Comparison of ENCODE assay signal across 8 cellular contexts in the genomic region with DNA sequence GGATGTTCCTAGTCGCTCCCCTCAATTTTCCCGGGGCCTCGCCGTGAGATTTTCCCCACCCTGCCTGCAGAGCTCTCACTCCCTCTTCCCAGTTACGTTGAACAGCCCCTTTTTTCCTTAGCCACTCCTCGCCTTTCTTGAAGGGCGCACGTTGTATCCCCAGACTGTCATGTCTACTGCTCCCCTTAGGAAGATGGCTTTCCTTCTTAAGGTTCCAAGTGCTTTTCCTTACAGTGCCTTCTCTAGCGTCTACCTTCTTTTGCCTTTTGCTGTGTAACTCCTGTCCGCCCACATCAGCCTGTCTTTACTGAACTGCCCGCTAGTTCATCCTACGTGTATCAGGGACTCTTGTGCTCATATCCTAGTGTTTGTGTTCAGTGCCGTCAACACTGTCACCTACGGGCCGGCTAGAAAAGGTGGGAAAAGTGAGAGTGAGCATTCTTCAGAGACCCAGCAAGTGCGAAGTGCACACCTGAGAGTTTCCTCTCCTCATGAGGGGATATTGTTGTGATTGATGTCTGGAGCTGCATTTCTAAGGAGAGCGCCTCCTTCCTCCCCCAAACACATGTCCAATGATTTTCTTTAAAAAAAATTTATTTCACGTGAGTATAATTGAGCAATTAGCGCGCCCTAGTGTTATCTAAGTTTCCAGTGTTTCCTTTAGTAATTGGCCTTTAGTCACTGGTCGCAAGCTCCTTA. TPM values are rescaled to one million over a fixed set of nuclear protein-coding genes. Genes with fewer than 3 reads are reported as not detected.
A peak's percentile ranks its signal among the peaks of the same experiment; 100 is the strongest.
DNase-seq lines count a peak whose midpoint lies in the region; ATAC-seq and TF ChIP-seq lines count a peak whose summit lies in the region.

No MANE protein-coding gene starts in this region.

- peak overlapping the region; percentile 92 for H3K4me3 Mint-ChIP-seq in activated CD4-positive, alpha-beta memory T cell treated with anti-CD3 and anti-CD28 coated beads, Interleukin-2, amount 10 ng/mL, durations not matched to agents 7 days and 5 days

- H3K9me3 Mint-ChIP-seq in activated CD4-positive, alpha-beta memory T cell treated with anti-CD3 and anti-CD28 coated beads, Interleukin-2, amount 10 ng/mL, durations not matched to agents 7 days and 5 days: no peaks in the 10 kb centered on the region

- H3K36me3 ChIP-seq in muscle layer of colon (ENCODE audit: insufficient read depth, low read length) (peaks cover 4% of the 10 kb centered on the region), urinary bladder (ENCODE audit: insufficient read depth) (peaks cover 3% of the 10 kb centered on the region)

- peak overlapping the region; percentile 90 for H3K27ac ChIP-seq in muscle layer of colon (ENCODE audit: low read depth, low read length)
- peak overlapping the region; percentile 87 for H3K27ac ChIP-seq in urinary bladder (ENCODE audit: low read depth)

- no peaks in the 10 kb centered on the region for H3K27me3 Mint-ChIP-seq in activated CD4-positive, alpha-beta memory T cell treated with anti-CD3 and anti-CD28 coated beads, Interleukin-2, amount 10 ng/mL, durations not matched to agents 7 days and 5 days

- POLR2A ChIA-PET in activated CD4-positive, alpha-beta memory T cell treated with anti-CD3 and anti-CD28 coated beads, Interleukin-2, amount 10 ng/mL, durations not matched to agents 7 days and 5 days (lab: Charles Lee): interaction anchor here (0.7 to 8.3 kb wide), 23 partner anchors 9 to 562 kb away, joined by 3 to 104 read pairs (median 4); partner anchors contain the start of genes C5orf24, DDX46, PCBD2 and PPP2CA

- peaks cover 11% of the 10 kb centered on the region for H3K36me3 Mint-ChIP-seq in activated CD4-positive, alpha-beta memory T cell treated with anti-CD3 and anti-CD28 coated beads, Interleukin-2, amount 10 ng/mL, durations not matched to agents 7 days and 5 days (ENCODE audit: low read depth)

- peak overlapping the region; percentile 84 for H3K27ac Mint-ChIP-seq in activated CD4-positive, alpha-beta memory T cell treated with anti-CD3 and anti-CD28 coated beads, Interleukin-2, amount 10 ng/mL, durations not matched to agents 7 days and 5 days

- TF ChIP-seq CTCF in AG10803 (conservative IDR thresholded peaks at IDR 0.05; ENCODE audit: low read length): peak; percentile 14; the same call in 1 of the 2 replicates

- H3K4me1 ChIP-seq in muscle layer of colon (ENCODE audit: insufficient read depth, low read length) (peaks cover 12% of the 10 kb centered on the region), urinary bladder (ENCODE audit: insufficient read depth) (no peaks in the 10 kb centered on the region)

- DNase-seq in AG10803 (ENCODE audit: low read depth) (peak; percentile 33), NCI-H345 (lab: John Stamatoyannopoulos, UW) (peak; percentile 52), erythroblast (lab: John Stamatoyannopoulos, UW) (peak; percentile 80 to 82)
- peak; percentile 37 for DNase-seq in activated CD4-positive, alpha-beta memory T cell treated with anti-CD3 and anti-CD28 coated beads, Interleukin-2, amount 10 ng/mL, durations not matched to agents 7 days and 5 days

- CTCF ChIA-PET in activated CD4-positive, alpha-beta memory T cell treated with anti-CD3 and anti-CD28 coated beads, Interleukin-2, amount 10 ng/mL, durations not matched to agents 7 days and 5 days (lab: Charles Lee): interaction anchor here (0.5 to 4.1 kb wide), 26 partner anchors 9 to 563 kb away, joined by 3 to 80 read pairs (median 4); partner anchors contain the start of genes C5orf24, DDX46, PCBD2 and PPP2CA

- no peaks in the 10 kb centered on the region for H3K27me3 ChIP-seq in muscle layer of colon (ENCODE audit: control insufficient read depth in 1 of 2, insufficient read depth in 2 of 2, low read length in 2 of 2)

- peaks cover 34% of the 10 kb centered on the region for H3K4me1 Mint-ChIP-seq in activated CD4-positive, alpha-beta memory T cell treated with anti-CD3 and anti-CD28 coated beads, Interleukin-2, amount 10 ng/mL, durations not matched to agents 7 days and 5 days

- H3K9ac ChIP-seq in muscle layer of colon (ENCODE audit: low read length): peak overlapping the region; percentile 77

- TF ChIP-seq POLR2A in erythroblast (IDR thresholded peaks at IDR 0.05; ENCODE audit: low read length): no peak

- WGBS in urinary bladder: 5% methylated on average over 21 of the region's 21 CpGs

- H3K4me3 ChIP-seq in AG10803 (ENCODE audit: low read length) (peak overlapping the region; percentile 92), muscle layer of colon (ENCODE audit: low read depth in 1 of 2, low read length in 2 of 2) (peak overlapping the region; percentile 71 to 83), urinary bladder (ENCODE audit: low read depth, low read length) (peak overlapping the region; percentile 79)

- H3K9me3 ChIP-seq in muscle layer of colon (ENCODE audit: low read length): no peaks in the 10 kb centered on the region

- ATAC-seq in GM18498 (IDR thresholded peaks at IDR 0.05; ENCODE audit: unreplicated experiment) (peak; percentile 16), HG03520 (IDR thresholded peaks at IDR 0.05; ENCODE audit: unreplicated experiment) (no peak)

RNA-seq across cellular contexts. Expression of gene CAMLG, which starts 0.8 kb away (rescaled TPM):
- total RNA-seq in activated CD4-positive, alpha-beta memory T cell treated with anti-CD3 and anti-CD28 coated beads, Interleukin-2, amount 10 ng/mL, durations not matched to agents 7 days and 5 days: 10 to 100 TPM; 30.5 to 31.0 TPM
- total RNA-seq in urinary bladder: 44.0 TPM
- 49.7 TPM for polyA plus RNA-seq in urinary bladder

RNA-seq across cellular contexts. Expression of gene DDX46, which starts 19.5 kb away (rescaled TPM):
- total RNA-seq in activated CD4-positive, alpha-beta memory T cell treated with anti-CD3 and anti-CD28 coated beads, Interleukin-2, amount 10 ng/mL, durations not matched to agents 7 days and 5 days: 10 to 100 TPM; 51.8 to 56.7 TPM
- total RNA-seq in urinary bladder: 50.5 TPM
- polyA plus RNA-seq in urinary bladder: 28.4 TPM
